Comparison of ENCODE assay signal across 8 cellular contexts in the genomic region with DNA sequence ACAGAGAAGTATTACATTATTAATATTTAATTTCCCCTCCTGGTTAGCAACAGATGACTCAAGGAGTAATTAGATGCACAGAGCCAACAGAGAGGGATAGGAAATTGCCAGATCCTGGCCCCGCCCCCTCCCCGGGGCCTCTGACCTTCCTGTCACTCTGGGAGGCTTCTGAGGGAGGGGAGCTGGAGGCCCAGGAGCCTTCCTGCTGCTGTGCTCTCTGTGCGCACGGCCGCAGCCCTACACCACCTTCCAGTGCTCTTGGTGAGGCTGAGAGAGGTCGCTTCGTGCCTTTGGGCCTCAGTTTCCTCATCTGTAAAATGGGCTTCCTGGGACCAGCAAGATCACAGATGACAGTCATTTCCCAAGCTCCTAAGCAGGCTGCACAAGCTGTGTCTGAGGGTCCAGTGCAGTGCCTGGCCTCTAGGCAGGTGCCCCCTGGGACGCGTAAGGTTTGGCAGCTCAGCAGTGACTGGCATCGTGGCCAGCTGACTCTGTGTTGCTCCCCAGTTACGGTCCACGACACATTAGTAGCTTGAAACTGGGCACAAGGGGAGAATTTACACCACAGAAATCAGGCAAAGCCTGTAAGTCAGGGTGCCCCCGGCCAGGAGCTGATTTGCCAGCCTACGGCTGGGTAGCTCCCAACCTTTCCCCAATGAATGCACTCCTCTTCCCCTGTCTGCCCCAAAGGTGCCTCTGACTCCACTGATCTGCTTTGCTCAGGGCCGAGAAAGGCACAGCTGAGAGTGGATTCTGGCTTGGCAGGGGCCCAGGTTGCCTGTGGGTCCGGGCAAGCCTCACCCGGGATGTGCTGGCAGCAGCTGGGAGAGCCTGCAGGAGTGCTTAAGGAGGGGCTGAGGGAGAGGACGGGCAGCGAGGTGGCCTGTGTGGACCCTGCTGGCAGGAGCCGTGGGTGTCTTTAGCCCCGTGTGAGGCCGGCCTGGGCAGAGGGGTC. TPM values are rescaled to one million over a fixed set of nuclear protein-coding genes. Genes with fewer than 3 reads are reported as not detected.
DNase-seq lines count a peak whose midpoint lies in the region; ATAC-seq and TF ChIP-seq lines count a peak whose summit lies in the region.

No MANE protein-coding gene starts in this region.

- no peak overlapping the region for H2AFZ ChIP-seq in hepatocyte

- H3K4me1 ChIP-seq in BLaER1 (peaks cover 95% of the 10 kb centered on the region), hepatocyte (ENCODE audit: insufficient read depth) (peaks cover 8% of the 10 kb centered on the region)

- no peak overlapping the region for H3K4me3 ChIP-seq in BLaER1
- no peak overlapping the region for H3K4me3 ChIP-seq in hepatocyte
- H3K4me3 ChIP-seq in brain microvascular endothelial cell (ENCODE audit: low read depth, low read length) = no peak overlapping the region

- H3K9me3 ChIP-seq in BLaER1 (no peaks in the 10 kb centered on the region), KOPT-K1 (ENCODE audit: insufficient read depth, low read length, poor library complexity, severe bottlenecking) (peaks cover 5% of the 10 kb centered on the region), hepatocyte (ENCODE audit: low read depth) (no peaks in the 10 kb centered on the region)

- TF ChIP-seq CTCF in hepatocyte (IDR thresholded peaks at IDR 0.05; ENCODE audit: poor library complexity) (no peak), brain microvascular endothelial cell (IDR thresholded peaks at IDR 0.05; ENCODE audit: low read depth, low read length, missing control alignments) (no peak)

- peak overlapping the region; percentile 98 for H3K4me2 ChIP-seq in BLaER1
- H3K4me2 ChIP-seq in hepatocyte = no peak overlapping the region

- no peaks in the 10 kb centered on the region for H3K36me3 ChIP-seq in BLaER1
- H3K36me3 ChIP-seq in KOPT-K1 (ENCODE audit: insufficient read depth, low read length) = no peaks in the 10 kb centered on the region
- H3K36me3 ChIP-seq in hepatocyte (replicated peaks; ENCODE audit: insufficient read depth, low read depth) = no peaks in the 10 kb centered on the region
- H3K36me3 ChIP-seq in brain microvascular endothelial cell (replicated peaks) = no peaks in the 10 kb centered on the region

- H3K9me2 ChIP-seq in hepatocyte (replicated peaks; ENCODE audit: insufficient read depth) = no peaks in the 10 kb centered on the region

- H3K27ac ChIP-seq in BLaER1 (peak overlapping the region; percentile 94), KOPT-K1 (ENCODE audit: low read depth, low read length, poor library complexity, severe bottlenecking) (peak overlapping the region; percentile 17), hepatocyte (no peak overlapping the region), brain microvascular endothelial cell (no peak overlapping the region)

- DNase-seq in activated CD4-positive, alpha-beta T cell treated with anti-CD3 and anti-CD28 coated beads, Interleukin-2, amount 50 U/mL, for 1 hour = peak; percentile 52
- peak; percentile 50 for DNase-seq in fibroblast of peridontal ligament (ENCODE audit: extremely low read depth)
- peak in 2 of 3 experiments; percentile 43 to 50 for DNase-seq in stimulated activated CD4-positive, alpha-beta T cell treated with anti-CD3 and anti-CD28 coated beads, TNF-alpha, amount 100 ng/mL, for 4 hours (ENCODE audit: low read depth in 3 of 3)
- no peak for DNase-seq in hepatocyte (ENCODE audit: low spot score)
- DNase-seq in brain microvascular endothelial cell = no peak

- H3K9ac ChIP-seq in BLaER1 = peak overlapping the region; percentile 79

- H3K79me2 ChIP-seq in hepatocyte = no peaks in the 10 kb centered on the region

- WGBS in hepatocyte (ENCODE audit: low lambda C conversion rate, missing lambda C conversion rate) = 85% methylated on average over 22 of the region's 22 CpGs

- H3K27me3 ChIP-seq in BLaER1 = no peaks in the 10 kb centered on the region
- peaks cover 17% of the 10 kb centered on the region for H3K27me3 ChIP-seq in hepatocyte
- no peaks in the 10 kb centered on the region for H3K27me3 ChIP-seq in brain microvascular endothelial cell (replicated peaks)

- in situ Hi-C loops in brain microvascular endothelial cell (cut with HindIII; ENCODE audit: low pct_ligation_motif_present, low sequenced_read_pairs) = no loop called here

- H4K20me1 ChIP-seq in BLaER1 = peaks cover 15% of the 10 kb centered on the region
- H4K20me1 ChIP-seq in hepatocyte (ENCODE audit: insufficient read depth, poor library complexity, severe bottlenecking) = no peaks in the 10 kb centered on the region

- no peak for ATAC-seq in HG02840 (IDR thresholded peaks at IDR 0.05; ENCODE audit: low FRiP score, unreplicated experiment)

RNA-seq across cellular contexts. Expression of gene ADORA2A, which starts 2.3 kb away (rescaled TPM):
- total RNA-seq in hepatocyte = 1.2 and 2.0 TPM in 2 replicates
- 3.3 and 4.0 TPM in 2 replicates for polyA plus RNA-seq in hepatocyte

Comparison
In these comparisons a context has a peak if more than half of its experiments do, and no peak if none do; other contexts are left out.
1. H3K27ac ChIP-seq: peak in BLaER1 (single experiment) and KOPT-K1 (single experiment); none in hepatocyte (single experiment) and brain microvascular endothelial cell (single experiment).
2. DNase-seq: peak in activated CD4-positive, alpha-beta T cell treated with anti-CD3 and anti-CD28 coated beads, Interleukin-2, amount 50 U/mL, for 1 hour (single experiment), fibroblast of peridontal ligament (single experiment) and stimulated activated CD4-positive, alpha-beta T cell treated with anti-CD3 and anti-CD28 coated beads, TNF-alpha, amount 100 ng/mL, for 4 hours (2 of 3); none in hepatocyte (single experiment) and brain microvascular endothelial cell (single experiment).